In genomic region chr1:24881034-24881433, GRCh38 we compare ENCODE assay signal across 26 cellular contexts. TPM values are rescaled to one million over a fixed set of nuclear protein-coding genes. Genes with fewer than 3 reads are reported as not detected.
DNase-seq lines count a peak whose midpoint lies in the region; ATAC-seq, FAIRE-seq and TF ChIP-seq lines count a peak whose summit lies in the region.
"Had no signal": no experiment of that assay in that cellular context is flagged by ENCODE, and none has a peak within 500 bp of the region (broad histone marks: within the 10 kb centered on the region; RNA-seq: fewer than 3 reads in every experiment).

No MANE protein-coding gene starts in this region.

- H2AFZ ChIP-seq in IMR-90 (replicated peaks; ENCODE audit: low read length, poor library complexity), result no peak overlapping the region
- no peak overlapping the region for H2AFZ ChIP-seq in K562 (ENCODE audit: low read depth, low read length)
- H2AFZ ChIP-seq in H9 (ENCODE audit: low read length), result no peak overlapping the region

- no peak for FAIRE-seq in K562 (lab: Jason Lieb, UNC)
- FAIRE-seq: A204.1, GM12878, GM12892, GM18507 had no signal

- H4K20me1 ChIP-seq in IMR-90 (ENCODE audit: insufficient read depth, low read length), result no peaks in the 10 kb centered on the region
- H4K20me1 ChIP-seq in K562 (replicated peaks; ENCODE audit: control insufficient read depth, insufficient read depth, low read length), result 0 out of 2 replicates have a peak, but pooled peaks cover 4% of the 10 kb centered on the region
- no peaks in the 10 kb centered on the region for H4K20me1 ChIP-seq in H9 (ENCODE audit: control insufficient read depth, insufficient read depth, insufficient read length)
- H4K20me1 ChIP-seq: BLaER1 had no signal

- no peak overlapping the region for H3K18ac ChIP-seq in IMR-90 (ENCODE audit: low read depth, low read length)
- no peak overlapping the region for H3K18ac ChIP-seq in H9 (ENCODE audit: insufficient read length, low read depth, low read length)

- H3K4me2 ChIP-seq in IMR-90 (ENCODE audit: low read depth, low read length) (no peak overlapping the region), K562 (ENCODE audit: insufficient read depth, low read length) (no peak overlapping the region), H9 (ENCODE audit: insufficient read depth, insufficient read length, low read length) (no peak overlapping the region)
- H3K4me2 ChIP-seq: BLaER1 had no signal

- H3K56ac ChIP-seq in IMR-90 (ENCODE audit: extremely low read depth, insufficient read depth, low read length) (no peak overlapping the region), H9 (ENCODE audit: insufficient read length, low read depth, low read length) (no peak overlapping the region)

- peaks cover under 1 to 5% of the 10 kb centered on the region in 2 experiments; a peak in 2 of 4 replicates for H3K4me1 Mint-ChIP-seq in H9
- H3K4me1 Mint-ChIP-seq: CD14-positive monocyte; CD4-positive, alpha-beta memory T cell; CD4-positive, CD25-positive, alpha-beta regulatory T cell; CD8-positive, alpha-beta memory T cell had no signal

- no peak for TF ChIP-seq EP300 in K562 (IDR thresholded peaks at IDR 0.05; ENCODE audit: low read length)

- no peaks in the 10 kb centered on the region for H3K9me1 ChIP-seq in IMR-90 (ENCODE audit: insufficient read depth, low read length)
- H3K9me1 ChIP-seq in K562 (ENCODE audit: control insufficient read depth, insufficient read depth, low read length), result no peaks in the 10 kb centered on the region

- TF ChIP-seq POLR2A in IMR-90 (IDR thresholded peaks at IDR 0.05; ENCODE audit: low read depth, low read length) (no peak), K562 (conservative IDR thresholded peaks at IDR 0.05) (no peak)

- peaks cover 2 to 7% of the 10 kb centered on the region in 2 experiments; a peak in 3 of 5 replicates for H3K9me3 Mint-ChIP-seq in H9

- H3K9ac ChIP-seq in IMR-90 (ENCODE audit: low read depth, low read length), result no peak overlapping the region
- no peak overlapping the region for H3K9ac ChIP-seq in K562 (ENCODE audit: insufficient read depth in 1 of 2, low read depth in 2 of 2, low read length in 2 of 2)
- no peak overlapping the region for H3K9ac ChIP-seq in H9 (ENCODE audit: extremely low read depth, insufficient read length, low read length)
- H3K9ac ChIP-seq: BLaER1 had no signal

- ATAC-seq in IMR-90 (ENCODE audit: low read depth) (no peak), K562 (no peak)
- ATAC-seq: GM12878 had no signal

- H3K4me1 ChIP-seq in IMR-90 (ENCODE audit: control insufficient read depth, insufficient read depth, low read length), result peaks cover 2% of the 10 kb centered on the region; the same call in 1 of the 2 replicates
- no peaks in the 10 kb centered on the region; a peak in 1 of 5 replicates for H3K4me1 ChIP-seq in K562 (replicated peaks in 1 of 2; ENCODE audit: control insufficient read depth in 2 of 2, insufficient read depth in 2 of 2, low read length in 2 of 2)
- no peaks in the 10 kb centered on the region for H3K4me1 ChIP-seq in H9 (ENCODE audit: insufficient read depth, low read length)
- H3K4me1 ChIP-seq: BE2C, BLaER1 had no signal

- no peaks in the 10 kb centered on the region for H3K23me2 ChIP-seq in H9 (ENCODE audit: insufficient read length, low read depth, low read length, poor library complexity, severe bottlenecking)

- H3K4me3 Mint-ChIP-seq in H9, result no peak overlapping the region
- H3K4me3 Mint-ChIP-seq: CD14-positive monocyte; CD4-positive, alpha-beta memory T cell; CD4-positive, CD25-positive, alpha-beta regulatory T cell; CD8-positive, alpha-beta memory T cell had no signal

- dilution Hi-C loops in IMR-90 (cut with HindIII; ENCODE audit: low sequenced_read_pairs, unreplicated experiment), result no loop called here

- intact Hi-C loops in IMR-90 (cut with micrococcal nuclease), result no loop called here
- intact Hi-C loops in K562 (cut with micrococcal nuclease), result no loop called here

- CTCF ChIA-PET in IMR-90 (lab: Yijun Ruan, JAX) (interaction anchor here (0.5 kb wide), 1 partner anchor 217 kb away, joined by 3 read pairs; no protein-coding TSS in a partner anchor), K562 (lab: Yijun Ruan, JAX; ENCODE audit: low intra/inter-chr PET ratio) (no interaction called here)

- H2BK15ac ChIP-seq in IMR-90 (ENCODE audit: low read depth, low read length), result no peak overlapping the region
- H2BK15ac ChIP-seq in H9 (ENCODE audit: low read depth, low read length), result no peak overlapping the region

- TF ChIP-seq RAD21 in IMR-90 (IDR thresholded peaks at IDR 0.05; ENCODE audit: low read length) (no peak), K562 (CRISPR knock-in tag; conservative IDR thresholded peaks at IDR 0.05 in 1 of 2, IDR thresholded peaks at IDR 0.05 in 1 of 2) (no peak)

- in situ Hi-C loops in IMR-90 (cut with MboI; ENCODE audit: low sequenced_read_pairs), result no loop called here
- in situ Hi-C loops in K562 (cut with MboI), result no loop called here

- no peak overlapping the region for H2BK120ac ChIP-seq in IMR-90 (ENCODE audit: low read depth, low read length)
- H2BK120ac ChIP-seq in H9 (ENCODE audit: low read depth, low read length, poor library complexity, severe bottlenecking), result no peak overlapping the region

- peaks cover 12% of the 10 kb centered on the region for H3K27me3 Mint-ChIP-seq in H9 (ENCODE audit: low read depth)

- H2BK12ac ChIP-seq in H9 (ENCODE audit: insufficient read length, low read depth, low read length), result no peak overlapping the region

- H2AK5ac ChIP-seq in IMR-90 (ENCODE audit: low read depth, low read length) (no peak overlapping the region), H9 (ENCODE audit: insufficient read length, low read length) (no peak overlapping the region)

- BruUV-seq in IMR-90 (replicated peaks; lab: Mats Ljungman, UMichigan) (no TSS peak), K562 (replicated peaks; lab: Mats Ljungman, UMichigan) (no TSS peak)

- peaks cover 11% of the 10 kb centered on the region for H3K27me3 ChIP-seq in IMR-90 (ENCODE audit: control insufficient read depth, insufficient read depth, low read length)
- peaks cover 7 to 10% of the 10 kb centered on the region in 2 experiments; a peak in 4 of 5 replicates for H3K27me3 ChIP-seq in K562 (ENCODE audit: control insufficient read depth in 2 of 2, insufficient read depth in 2 of 2, low read length in 2 of 2)
- no peaks in the 10 kb centered on the region for H3K27me3 ChIP-seq in H9 (ENCODE audit: insufficient read depth, low read length)
- H3K27me3 ChIP-seq: BE2C, BLaER1 had no signal

- DNase-seq in IMR-90, result no peak
- DNase-seq in K562 (ENCODE audit: extremely low read depth in 1 of 4, low spot score in 3 of 4), result no peak
- no peak for DNase-seq in ureter (ENCODE audit: low spot score)
- DNase-seq in H9, result no peak
- DNase-seq: 8988T; ACHN; BE2C; C1 segment of cervical spinal cord; CD4-positive, alpha-beta memory T cell; CD4-positive, CD25-positive, alpha-beta regulatory T cell; CD8-positive, alpha-beta memory T cell; COR-L47; DMS 273 treated with DMSO at 0.1 percent for 48 hours; DMS153; DMS53; DMS79; DND-41; EL; GDM1 had no signal

- H2BK20ac ChIP-seq in IMR-90 (ENCODE audit: low read depth, low read length), result no peak overlapping the region
- no peak overlapping the region for H2BK20ac ChIP-seq in H9 (ENCODE audit: low read depth, low read length, poor library complexity, severe bottlenecking)

- H4K5ac ChIP-seq in IMR-90 (ENCODE audit: low read depth, low read length) (no peak overlapping the region), H9 (ENCODE audit: insufficient read length, low read depth, low read length) (no peak overlapping the region)

- H3K36me3 ChIP-seq in IMR-90 (ENCODE audit: control insufficient read depth, insufficient read depth, low read length), result no peaks in the 10 kb centered on the region
- no peaks in the 10 kb centered on the region for H3K36me3 ChIP-seq in K562 (ENCODE audit: control insufficient read depth, insufficient read depth, low read length)
- H3K36me3 ChIP-seq: BE2C, BLaER1 had no signal

- TF ChIP-seq CTCF in IMR-90 (conservative IDR thresholded peaks at IDR 0.05; ENCODE audit: low read depth, low read length) (no peak), K562 (IDR thresholded peaks at IDR 0.05 in 2 of 3, conservative IDR thresholded peaks at IDR 0.05 in 1 of 3; ENCODE audit: insufficient read depth in 2 of 3, low read depth in 1 of 3, low read length in 3 of 3) (no peak), H9 (conservative IDR thresholded peaks at IDR 0.05) (no peak)

- H2BK5ac ChIP-seq in IMR-90 (ENCODE audit: low read depth, low read length, poor library complexity, severe bottlenecking) (no peak overlapping the region), H9 (ENCODE audit: insufficient read length, low read length) (no peak overlapping the region)

- H3K14ac ChIP-seq in IMR-90 (replicated peaks; ENCODE audit: low read depth, low read length) (no peak overlapping the region), H9 (ENCODE audit: insufficient read depth, low read length) (no peak overlapping the region)

- H3K4ac ChIP-seq in IMR-90 (ENCODE audit: low read depth, low read length) (no peak overlapping the region), H9 (ENCODE audit: low read depth, low read length) (no peak overlapping the region)

- no peak overlapping the region for H4K8ac ChIP-seq in IMR-90 (ENCODE audit: low read depth in 2 of 2, low read length in 2 of 2)
- no peak overlapping the region for H4K8ac ChIP-seq in H9 (replicated peaks; ENCODE audit: insufficient read length, low read depth, low read length)

- peaks cover 2% of the 10 kb centered on the region; the same call in 1 of the 2 replicates for H3K9me3 ChIP-seq in IMR-90 (ENCODE audit: control insufficient read depth, insufficient read depth, low read length)
- no peaks in the 10 kb centered on the region for H3K9me3 ChIP-seq in K562 (replicated peaks; ENCODE audit: control insufficient read depth, insufficient read depth, low read depth, low read length)
- H3K9me3 ChIP-seq in H9 (ENCODE audit: control insufficient read depth, low read depth, low read length), result no peaks in the 10 kb centered on the region
- H3K9me3 ChIP-seq: BE2C, BLaER1 had no signal

- H4K91ac ChIP-seq in IMR-90 (ENCODE audit: insufficient read depth, low read depth, low read length) (no peak overlapping the region), H9 (ENCODE audit: insufficient read length, low read depth, low read length) (no peak overlapping the region)

- no peak overlapping the region for H2AK9ac ChIP-seq in IMR-90 (replicated peaks; ENCODE audit: low read depth, low read length, poor library complexity)

- H3K27ac Mint-ChIP-seq in H9, result no peak overlapping the region
- H3K27ac Mint-ChIP-seq: CD14-positive monocyte; CD4-positive, alpha-beta memory T cell; CD4-positive, CD25-positive, alpha-beta regulatory T cell; CD8-positive, alpha-beta memory T cell had no signal

- no CpG with 5 or more reads among the region's 1 CpG for WGBS in IMR-90 (ENCODE audit: extremely low coverage in 2 of 2, insufficient read length in 1 of 2), 2 experiments
- WGBS in K562 (ENCODE audit: insufficient coverage, low coverage, missing lambda C conversion rate), result 3% methylated on average over 1 of the region's 1 CpG
- no CpG with 5 or more reads among the region's 1 CpG for WGBS in H9 (ENCODE audit: extremely low coverage, insufficient read length, low lambda C conversion rate)

- no peak overlapping the region for H3T11ph ChIP-seq in H9 (ENCODE audit: low read length)

- H3K79me2 ChIP-seq in K562 (ENCODE audit: control insufficient read depth, insufficient read depth, low read length), result no peaks in the 10 kb centered on the region
- no peaks in the 10 kb centered on the region for H3K79me2 ChIP-seq in H9 (ENCODE audit: insufficient read depth, low read length)

- no peak overlapping the region for H3K4me3 ChIP-seq in IMR-90 (ENCODE audit: insufficient read depth, low read depth, low read length)
- H3K4me3 ChIP-seq in K562, result no peak overlapping the region
- H3K4me3 ChIP-seq: BLaER1, GM12878 had no signal

- no peak overlapping the region for H3K27ac ChIP-seq in IMR-90 (ENCODE audit: insufficient read depth, low read length)
- H3K27ac ChIP-seq in K562 (ENCODE audit: extremely low read depth, low read depth, low read length), result no peak overlapping the region
- H3K27ac ChIP-seq in H9 (ENCODE audit: insufficient read length, low read depth, low read length), result no peak overlapping the region
- H3K27ac ChIP-seq: BLaER1 had no signal

- H3K36me3 Mint-ChIP-seq in H9 (ENCODE audit: insufficient read depth in 1 of 3, low read depth in 3 of 3), result no peaks in the 10 kb centered on the region
- H3K36me3 Mint-ChIP-seq: CD14-positive monocyte; CD4-positive, CD25-positive, alpha-beta regulatory T cell had no signal

- H3K23ac ChIP-seq in IMR-90 (ENCODE audit: low read depth, low read length), result no peak overlapping the region
- no peak overlapping the region for H3K23ac ChIP-seq in H9 (ENCODE audit: insufficient read length, low read depth, low read length)

- POLR2A ChIA-PET in IMR-90 (lab: Charles Lee; ENCODE audit: unreplicated experiment) (no interaction called here), K562 (lab: Yijun Ruan, JAX) (interaction anchor here (0.8 kb wide), 1 partner anchor 15 kb away, joined by 4 read pairs; no protein-coding TSS in a partner anchor)

- H3K79me1 ChIP-seq in IMR-90 (ENCODE audit: low read depth in 1 of 2, low read length in 2 of 2) (no peaks in the 10 kb centered on the region), H9 (ENCODE audit: insufficient read depth, low read depth, low read length, poor library complexity, severe bottlenecking) (no peaks in the 10 kb centered on the region)

RNA-seq across cellular contexts. Expression of gene RUNX3, which starts 49.0 kb away (rescaled TPM):
- total RNA-seq in IMR-90 (2012; rRNA removed), result not detected in 2 replicates
- polyA plus RNA-seq in IMR-90 (2012; rRNA removed), result 0.07 TPM in 2 replicates
- 0.01 and 0.04 TPM in 2 replicates for polyA plus RNA-seq in IMR-90 (2012; cell fraction: cytosol; rRNA removed)
- polyA plus RNA-seq in IMR-90 (2012; cell fraction: nucleus; rRNA removed; ENCODE audit: low replicate concordance), result 0.02 TPM in 1 of 2 replicates, not detected in the other
- total RNA-seq in K562 (2011; cell fraction: chromatin; rRNA removed; ENCODE audit: low replicate concordance), result 0.21 TPM in 1 of 2 replicates, not detected in the other
- total RNA-seq in K562 (2011; cell fraction: nucleolus; rRNA removed), result 0.13 TPM in 1 of 2 replicates, not detected in the other
- not detected in 2 replicates for total RNA-seq in K562 (2011; cell fraction: nucleoplasm; rRNA removed)
- 0.09 and 0.16 TPM in 2 replicates for total RNA-seq in K562 (2014; rRNA removed)
- total RNA-seq in K562 (2014; rRNA removed; fragmentation: Illumina TruSeq; extraction: Trizol), result 0.03 and 0.04 TPM in 2 replicates
- total RNA-seq in K562 (2015; rRNA removed; fragmentation: Illumina TruSeq; extraction: Trizol), result 0.11 and 0.22 TPM in 2 replicates
- total RNA-seq in K562 (2021), result 0.64 and 1.1 TPM in 2 replicates
- 0.03 TPM in 2 replicates for polyA plus RNA-seq in K562 (2011; rRNA removed)
- polyA plus RNA-seq in K562 (2011; cell fraction: cytosol; rRNA removed), result 0.03 TPM in 1 of 2 replicates, not detected in the other
- 0.18 TPM in 1 of 2 replicates, not detected in the other for polyA plus RNA-seq in K562 (2011; cell fraction: nucleus; rRNA removed)
- 0.36 and 0.46 TPM in 2 replicates for polyA plus RNA-seq in K562 (2012)
- polyA plus RNA-seq in K562 (2014; fragmentation: Illumina TruSeq; extraction: Trizol), result 0.19 and 0.39 TPM in 2 replicates
- under 1 TPM; 0.01 to 0.04 TPM for polyA plus RNA-seq in K562 (2014; fragmentation: Nextera tagmentation; extraction: Ambion mirVana)
- 0.29 and 0.62 TPM in 2 replicates for polyA plus RNA-seq in K562 (2014; rRNA removed)
- not detected in 2 replicates for polyA minus RNA-seq in K562 (2011; rRNA and poly(A)+ RNA removed)
- polyA minus RNA-seq in K562 (2011; cell fraction: cytosol; rRNA and poly(A)+ RNA removed), result not detected in 2 replicates
- not detected in 2 replicates for polyA minus RNA-seq in K562 (2011; cell fraction: nucleus; rRNA and poly(A)+ RNA removed)
- 5.3 TPM for total RNA-seq in ureter
- 0.33 and 0.35 TPM in 2 replicates for total RNA-seq in H9 (2021)
- polyA plus RNA-seq: AG04450 had no signal
